In the genomic region with DNA sequence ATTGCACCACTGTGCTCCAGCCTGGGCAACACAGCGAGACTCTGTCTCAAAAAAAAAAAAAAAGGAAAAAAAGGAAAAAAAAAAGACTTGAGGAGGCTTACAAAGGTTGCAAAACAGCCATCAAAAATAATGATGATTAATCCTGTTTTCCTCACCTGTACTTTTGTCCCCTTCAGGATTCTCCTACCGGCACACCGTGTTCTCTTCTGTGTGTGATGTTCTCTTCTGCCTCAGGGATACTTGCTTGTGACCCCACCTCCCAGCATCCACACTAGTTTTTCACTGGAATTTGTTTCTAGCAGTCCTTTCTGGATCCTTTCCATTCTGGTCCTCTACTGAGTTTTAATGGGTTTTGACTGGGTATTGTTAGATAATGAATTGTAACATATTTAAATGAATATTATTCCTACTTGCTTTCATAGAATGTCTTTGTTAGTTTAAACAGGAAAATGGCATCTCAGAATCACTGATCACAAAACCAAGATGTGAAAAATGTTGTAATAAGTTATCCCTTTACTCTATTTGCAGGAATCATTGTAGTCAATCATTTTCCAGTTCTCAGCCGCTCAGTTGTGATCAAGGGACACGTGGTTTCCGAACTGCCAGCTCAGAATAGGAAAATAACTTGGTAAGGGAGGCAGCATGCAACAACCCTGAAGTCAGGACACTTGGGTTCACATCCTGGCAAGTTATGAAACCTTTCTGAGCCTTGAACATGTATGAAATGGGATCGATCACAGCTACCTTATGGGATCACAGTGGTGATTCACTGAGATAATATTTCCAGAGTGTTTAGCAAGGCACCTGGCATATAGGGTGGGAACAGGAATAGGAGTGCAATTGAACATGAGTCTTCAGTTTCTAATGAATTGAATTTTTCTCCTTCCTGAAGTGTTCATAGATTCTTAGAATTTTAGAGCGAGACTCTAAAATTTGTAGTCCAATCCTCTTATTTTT, we compare ENCODE assay signal across 19 cellular contexts. TPM values are rescaled to one million over a fixed set of nuclear protein-coding genes. Genes with fewer than 3 reads are reported as not detected.
A peak's percentile ranks its signal among the peaks of the same experiment; 100 is the strongest.
DNase-seq lines count a peak whose midpoint lies in the region; ATAC-seq, FAIRE-seq and TF ChIP-seq lines count a peak whose summit lies in the region.
"Had no signal": no experiment of that assay in that cellular context is flagged by ENCODE, and none has a peak within 500 bp of the region (broad histone marks: within the 10 kb centered on the region; RNA-seq: fewer than 3 reads in every experiment).

No MANE protein-coding gene starts in this region.

- H3K27ac ChIP-seq in left ventricle myocardium inferior (replicated peaks) = peak overlapping the region; percentile 2
- H3K27ac ChIP-seq: Peyer's patch had no signal

- peaks cover 55% of the 10 kb centered on the region for H3K4me1 ChIP-seq in left ventricle myocardium inferior
- H3K4me1 ChIP-seq: Peyer's patch had no signal

- H3K36me3 ChIP-seq in left ventricle myocardium inferior (peaks cover 56% of the 10 kb centered on the region), bronchial epithelial cell (ENCODE audit: control insufficient read depth, insufficient read depth, low read length) (peaks cover 2% of the 10 kb centered on the region)

- DNase-seq in left ventricle myocardium inferior (no peak), left ventricle myocardium superior (no peak), bronchial epithelial cell (ENCODE audit: low read depth) (peak; percentile 56), kidney tubule cell (ENCODE audit: low spot score) (peak; percentile 47), H4 (ENCODE audit: low spot score) (no peak), NCI-H82 treated with DMSO at 0.1 percent for 48 hours (lab: John Stamatoyannopoulos, UW; ENCODE audit: unreplicated experiment) (no peak)
- no peak for DNase-seq in stimulated activated effector memory CD8-positive, alpha-beta T cell treated with anti-CD3 and anti-CD28 coated beads, Interleukin-12 subunit alpha, Interleukin-12 subunit beta, amount 100 ng/mL, for 72 hours (ENCODE audit: low spot score in 2 of 2)
- DNase-seq: CD4-positive, CD25-positive, alpha-beta regulatory T cell; EL; GOT3; NCI-H1048; NCI-H146; NCI-H2081 treated with DMSO at 0.1 percent for 48 hours; NCI-H510A treated with DMSO at 0.1 percent for 48 hours; Peyer's patch; Right ventricle myocardium superior had no signal

- H3K27me3 ChIP-seq in left ventricle myocardium inferior (ENCODE audit: low read depth) (no peaks in the 10 kb centered on the region), bronchial epithelial cell (ENCODE audit: control insufficient read depth, insufficient read depth, low read length) (no peaks in the 10 kb centered on the region)
- H3K27me3 ChIP-seq: Peyer's patch had no signal

- H3K36me3 Mint-ChIP-seq in stimulated activated effector memory CD8-positive, alpha-beta T cell treated with anti-CD3 and anti-CD28 coated beads, Interleukin-12 subunit alpha, Interleukin-12 subunit beta, amount 100 ng/mL, for 72 hours = peaks cover 66% of the 10 kb centered on the region

- peak overlapping the region; percentile 56 for H3K27ac Mint-ChIP-seq in stimulated activated effector memory CD8-positive, alpha-beta T cell treated with anti-CD3 and anti-CD28 coated beads, Interleukin-12 subunit alpha, Interleukin-12 subunit beta, amount 100 ng/mL, for 72 hours
- H3K27ac Mint-ChIP-seq: B cell had no signal

- ATAC-seq in left ventricle myocardium superior = no peak
- no peak for ATAC-seq in stimulated activated effector memory CD8-positive, alpha-beta T cell treated with anti-CD3 and anti-CD28 coated beads, Interleukin-12 subunit alpha, Interleukin-12 subunit beta, amount 100 ng/mL, for 72 hours
- ATAC-seq in HG03457 (IDR thresholded peaks at IDR 0.05; ENCODE audit: unreplicated experiment) = no peak
- ATAC-seq: K562 had no signal

- H3K9me3 ChIP-seq in left ventricle myocardium inferior (replicated peaks) = no peaks in the 10 kb centered on the region
- H3K9me3 ChIP-seq: Peyer's patch had no signal

- peaks cover 9% of the 10 kb centered on the region for H3K4me1 Mint-ChIP-seq in stimulated activated effector memory CD8-positive, alpha-beta T cell treated with anti-CD3 and anti-CD28 coated beads, Interleukin-12 subunit alpha, Interleukin-12 subunit beta, amount 100 ng/mL, for 72 hours

- H3K9me3 Mint-ChIP-seq in stimulated activated effector memory CD8-positive, alpha-beta T cell treated with anti-CD3 and anti-CD28 coated beads, Interleukin-12 subunit alpha, Interleukin-12 subunit beta, amount 100 ng/mL, for 72 hours = no peaks in the 10 kb centered on the region

- intact Hi-C loops in left ventricle myocardium inferior (cut with micrococcal nuclease) = loop anchor here (10.0 kb wide), 1 partner anchor 81 kb away; no protein-coding TSS in a partner anchor
- intact Hi-C loops in left ventricle myocardium superior (cut with micrococcal nuclease) = loop anchor here (10.0 kb wide), 1 partner anchor 81 kb away; no protein-coding TSS in a partner anchor

- no peak for FAIRE-seq in bronchial epithelial cell (lab: Jason Lieb, UNC)
- FAIRE-seq: K562 had no signal

- no peak for TF ChIP-seq CTCF in left ventricle myocardium inferior (IDR thresholded peaks at IDR 0.05; ENCODE audit: borderline replicate concordance)
- no peak for TF ChIP-seq CTCF in bronchial epithelial cell (IDR thresholded peaks at IDR 0.05; ENCODE audit: insufficient read depth, low read length, severe bottlenecking)

- H3K4me3 ChIP-seq in left ventricle myocardium inferior (no peak overlapping the region), bronchial epithelial cell (ENCODE audit: low read depth, low read length) (no peak overlapping the region)
- H3K4me3 ChIP-seq: K562, Peyer's patch had no signal

- H3K4me3 Mint-ChIP-seq in stimulated activated effector memory CD8-positive, alpha-beta T cell treated with anti-CD3 and anti-CD28 coated beads, Interleukin-12 subunit alpha, Interleukin-12 subunit beta, amount 100 ng/mL, for 72 hours = no peak overlapping the region
- H3K4me3 Mint-ChIP-seq: B cell had no signal

RNA-seq across cellular contexts. Expression of gene C6orf89, which starts 8.5 kb away (rescaled TPM):
- 76.4 TPM for total RNA-seq in left ventricle myocardium inferior
- total RNA-seq in left ventricle myocardium superior = 76.6 TPM
- total RNA-seq in bronchial epithelial cell = 21.9 and 26.8 TPM in 2 replicates
- total RNA-seq in H4 (2014; rRNA removed; shearing (Covaris generic)) = 34.2 and 39.6 TPM in 2 replicates

RNA-seq across cellular contexts. Expression of gene PPIL1, which starts 19.7 kb away (rescaled TPM):
- total RNA-seq in left ventricle myocardium inferior = 69.1 TPM
- total RNA-seq in left ventricle myocardium superior = 60.3 TPM
- 33.3 and 34.8 TPM in 2 replicates for total RNA-seq in bronchial epithelial cell
- total RNA-seq in H4 (2014; rRNA removed; shearing (Covaris generic)) = 76.8 and 78.3 TPM in 2 replicates

RNA-seq across cellular contexts. Expression of gene CPNE5, which starts 55.0 kb away (rescaled TPM):
- total RNA-seq in left ventricle myocardium inferior = 26.5 TPM
- 20.4 TPM for total RNA-seq in left ventricle myocardium superior
- total RNA-seq in bronchial epithelial cell = not detected in 2 replicates
- total RNA-seq in H4 (2014; rRNA removed; shearing (Covaris generic)) = not detected in 2 replicates

Comparison
In these comparisons a context has a peak if more than half of its experiments do, and no peak if none do; other contexts are left out.
1. DNase-seq: peak in bronchial epithelial cell (single experiment) and kidney tubule cell (single experiment); none in left ventricle myocardium inferior (single experiment), left ventricle myocardium superior (single experiment), stimulated activated effector memory CD8-positive, alpha-beta T cell treated with anti-CD3 and anti-CD28 coated beads, Interleukin-12 subunit alpha, Interleukin-12 subunit beta, amount 100 ng/mL, for 72 hours (0 of 2), H4 (single experiment) and NCI-H82 treated with DMSO at 0.1 percent for 48 hours (single experiment).
2. RNA of gene CPNE5, which starts 55.0 kb away (total RNA-seq): 26.5 TPM in left ventricle myocardium inferior (single experiment) and 20.4 TPM in left ventricle myocardium superior (single experiment); not detected in bronchial epithelial cell and not detected in H4; every median in the first group is over 10 times any median in the second.